Comparison of ENCODE assay signal across 5 cellular contexts in genomic region chr13:24488092-24488491, GRCh38. TPM values are rescaled to one million over a fixed set of nuclear protein-coding genes. Genes with fewer than 3 reads are reported as not detected.
DNase-seq lines count a peak whose midpoint lies in the region; ATAC-seq and TF ChIP-seq lines count a peak whose summit lies in the region.
"Not testable (repeated sequence)": the region's sequence is repeated elsewhere in the genome, so short reads cannot be mapped to it uniquely, and the experiment has no call there.

No MANE protein-coding gene starts in this region.

- H3K79me2 ChIP-seq in PC-9 (ENCODE audit: low read depth), result not testable (repeated sequence)

- peak; percentile 69 for ATAC-seq in sciatic nerve

- POLR2A ChIA-PET in PC-9 (lab: Charles Lee; ENCODE audit: unreplicated experiment), result interaction anchor here (0.6 kb wide), 1 partner anchor 59 kb away, joined by 4 read pairs; no protein-coding TSS in a partner anchor

- not testable (repeated sequence) for H3K27me3 ChIP-seq in PC-9 (ENCODE audit: insufficient read depth, low read depth)

- H4K20me1 ChIP-seq in PC-9 (ENCODE audit: insufficient read depth), result not testable (repeated sequence)

- TF ChIP-seq CTCF in PC-9 (conservative IDR thresholded peaks at IDR 0.05); astrocyte of the spinal cord (IDR thresholded peaks at IDR 0.05; ENCODE audit: low read depth, low read length); choroid plexus epithelial cell (conservative IDR thresholded peaks at IDR 0.05; ENCODE audit: low read depth, low read length): not testable (repeated sequence)

- not testable (repeated sequence) for H3K4me2 ChIP-seq in PC-9

- intact Hi-C loops in PC-9 (cut with micrococcal nuclease; ENCODE audit: unreplicated experiment), result not testable (repeated sequence)
- intact Hi-C loops in sciatic nerve (cut with DNase I), result loop anchor here (5.0 kb wide), 1 partner anchor 259 kb away; no protein-coding TSS in a partner anchor

- not testable (repeated sequence) for DNase-seq in PC-9; sciatic nerve (ENCODE audit: low spot score)
- DNase-seq in astrocyte of the spinal cord (ENCODE audit: low read depth, low spot score), result peak; percentile 25
- DNase-seq in choroid plexus epithelial cell (ENCODE audit: low read depth), result peak; percentile 89
- peak; percentile 58 for DNase-seq in iris pigment epithelial cell (ENCODE audit: low read depth)

- not testable (repeated sequence) for H3K9me2 ChIP-seq in PC-9 (ENCODE audit: insufficient read depth)

- in situ Hi-C loops in astrocyte of the spinal cord (cut with HindIII; ENCODE audit: low sequenced_read_pairs), result not testable (repeated sequence)

- not testable (repeated sequence) for H3K9me3 ChIP-seq in PC-9 (ENCODE audit: insufficient read depth, low read depth)

- not testable (repeated sequence) for H3F3A ChIP-seq in PC-9 (ENCODE audit: insufficient read depth, low read depth)

- H3K4me3 ChIP-seq in PC-9; astrocyte of the spinal cord (ENCODE audit: low read depth, low read length); choroid plexus epithelial cell (ENCODE audit: low read depth, low read length): not testable (repeated sequence)

- CTCF ChIA-PET in PC-9 (lab: Charles Lee), result not testable (repeated sequence)

- peaks cover 65% of the 10 kb centered on the region for H3K36me3 ChIP-seq in PC-9 (ENCODE audit: low read depth)

- H3K4me1 ChIP-seq in PC-9 (replicated peaks; ENCODE audit: insufficient read depth), result not testable (repeated sequence)

- 0 out of 2 replicates have a peak overlapping the region, but pooled peaks have one; percentile 17 for H3K27ac ChIP-seq in PC-9

- BruUV-seq in PC-9 (replicated peaks; lab: Mats Ljungman, UMichigan), result TSS peak; percentile 10

- H2AFZ ChIP-seq in PC-9, result not testable (repeated sequence)

RNA-seq across cellular contexts. Expression of gene PARP4, which starts 24.5 kb away (rescaled TPM):
- total RNA-seq in PC-9 (2021), result 54.8 and 80.6 TPM in 2 replicates
- total RNA-seq in sciatic nerve, result 49.0 TPM
